Comparison of ENCODE assay signal across 34 cellular contexts in the genomic region with DNA sequence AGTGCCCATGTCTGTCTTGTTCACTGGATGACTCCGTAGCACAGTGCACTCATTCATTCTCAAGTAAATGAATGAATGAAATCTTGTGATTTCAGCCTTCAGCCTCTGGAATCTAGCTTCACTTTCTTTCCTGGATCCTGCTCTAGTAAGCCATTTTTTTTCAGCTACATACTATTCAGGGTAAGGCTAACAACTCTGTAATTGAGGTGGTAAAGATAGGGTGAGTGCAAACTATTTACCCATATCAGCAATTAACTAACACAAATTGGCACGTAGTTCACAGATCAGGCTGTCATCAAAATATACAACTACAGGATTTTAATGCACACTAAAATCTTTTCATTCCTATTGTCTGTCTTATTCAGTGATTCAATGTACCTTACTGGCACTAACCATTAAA.
"Had no signal": no experiment of that assay in that cellular context is flagged by ENCODE, and none has a peak within 500 bp of the region (broad histone marks: within the 10 kb centered on the region; RNA-seq: fewer than 3 reads in every experiment).

No MANE protein-coding gene starts in this region.

- H3K4me3 ChIP-seq: MG63 had no signal

- H3K9me3 ChIP-seq: MG63 had no signal

- DNase-seq: Karpas-422, Kasumi-1, MG63, MM.1S, MV-4-11, NCI-H1048, NCI-H1092, NCI-H1092 treated with DMSO at 0.1 percent for 48 hours, NCI-H1105, NCI-H1105 treated with DMSO at 0.1 percent for 48 hours, NCI-H1417, NCI-H1417 treated with DMSO at 0.1 percent for 48 hours, NCI-H1436, NCI-H1436 treated with DMSO at 0.1 percent for 48 hours, NCI-H146, NCI-H1694, NCI-H1694 treated with DMSO at 0.1 percent for 48 hours, NCI-H187, NCI-H187 treated with DMSO at 0.1 percent for 48 hours, NCI-H1930, NCI-H2029 treated with DMSO at 0.1 percent for 48 hours, NCI-H2081, NCI-H2081 treated with DMSO at 0.1 percent for 48 hours, NCI-H2107, NCI-H2171, NCI-H2171 treated with DMSO at 0.1 percent for 48 hours, NCI-H2227 treated with DMSO at 0.1 percent for 48 hours, NCI-H226, NCI-H345, NCI-H446, NCI-H446 treated with DMSO at 0.1 percent for 48 hours, NCI-H510A, NCI-H510A treated with DMSO at 0.1 percent for 48 hours, NCI-H524 had no signal

- H3K36me3 ChIP-seq: MG63 had no signal
